ENCODE assay signal across 8 cellular contexts in the genomic region with DNA sequence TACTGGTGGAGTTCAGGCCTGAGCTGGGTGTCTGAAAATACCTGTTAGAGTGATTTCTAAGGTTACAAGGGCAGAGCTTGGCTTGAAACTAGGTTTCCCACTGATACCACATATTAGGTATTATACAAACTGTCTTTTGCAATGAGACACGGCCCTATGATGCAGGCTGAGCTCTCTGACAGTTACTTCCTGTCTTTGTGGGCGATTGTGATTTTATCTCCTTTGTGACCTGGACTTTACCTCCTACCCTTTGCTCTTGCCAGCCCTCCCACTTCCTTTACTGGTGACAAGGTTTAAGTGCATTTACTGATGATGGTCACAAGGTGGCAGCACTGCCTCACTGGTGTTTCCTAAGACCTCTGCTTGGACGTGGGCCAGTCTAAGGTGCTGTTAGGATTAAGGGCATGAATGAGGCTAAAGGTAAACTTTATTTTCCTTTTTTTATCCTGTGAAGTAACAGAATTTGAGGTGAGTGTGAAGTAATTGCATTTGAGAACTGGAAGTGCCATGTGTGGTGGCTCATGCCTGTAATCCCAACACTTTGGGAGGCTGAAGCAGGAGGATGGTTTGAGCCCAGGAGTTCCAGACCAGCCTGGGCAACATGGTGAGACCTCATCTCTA. TPM values are rescaled to one million over a fixed set of nuclear protein-coding genes. Genes with fewer than 3 reads are reported as not detected.
DNase-seq lines count a peak whose midpoint lies in the region; ATAC-seq, FAIRE-seq and TF ChIP-seq lines count a peak whose summit lies in the region.

No MANE protein-coding gene starts in this region.

- H3K4me1 ChIP-seq in breast epithelium: peaks cover 5 to 8% of the 10 kb centered on the region in 2 donors

- peak; percentile 69 for ATAC-seq in HG02885 (IDR thresholded peaks at IDR 0.05; ENCODE audit: poor library complexity, unreplicated experiment)

- H3K9me3 ChIP-seq in breast epithelium: no peaks in the 10 kb centered on the region

- no peaks in the 10 kb centered on the region for H3K27me3 ChIP-seq in breast epithelium

- TF ChIP-seq CTCF in GM12864 (IDR thresholded peaks at IDR 0.05; ENCODE audit: low read depth, low read length, missing control alignments): peak; percentile 79
- TF ChIP-seq CTCF in VCaP (conservative IDR thresholded peaks at IDR 0.05): peak; percentile 96
- peak; percentile 71 to 98 (median 93) for TF ChIP-seq CTCF in breast epithelium (IDR thresholded peaks at IDR 0.05)

- H3K36me3 ChIP-seq in breast epithelium: no peaks in the 10 kb centered on the region

- H3K27ac ChIP-seq in VCaP: peak overlapping the region; percentile 62
- H3K27ac ChIP-seq in breast epithelium: peak overlapping the region; percentile 76 to 87

- FAIRE-seq in islet of Langerhans (lab: Jason Lieb, UNC): peak; percentile 90

- intact Hi-C loops in breast epithelium (cut with DNase I; ENCODE audit: low total_unique reads): loop anchor here (10.0 kb wide), 1 partner anchor 74 kb away; the partner anchor contains the start of gene CEACAM1

- peak; percentile 87 for DNase-seq in GM12864 (ENCODE audit: low read depth)
- DNase-seq in NCI-H2107 treated with DMSO at 0.1 percent for 48 hours (lab: John Stamatoyannopoulos, UW; ENCODE audit: unreplicated experiment): peak; percentile 54
- DNase-seq in breast epithelium (ENCODE audit: low spot score in 2 of 2): peak; percentile 85 to 88
- DNase-seq in stimulated activated CD4-positive, alpha-beta T cell treated with anti-CD3 and anti-CD28 coated beads, Interleukin-15, amount 100 ng/mL, for 48 hours (ENCODE audit: low read depth in 2 of 2): peak; percentile 59 to 61
- no peak for DNase-seq in foreskin melanocyte

- H3K4me3 ChIP-seq in GM12864 (ENCODE audit: low read depth, low read length): no peak overlapping the region
- no peak overlapping the region for H3K4me3 ChIP-seq in breast epithelium

- TF ChIP-seq POLR2A in breast epithelium (IDR thresholded peaks at IDR 0.05): no peak

RNA-seq across cellular contexts. Expression of gene CXCL17, which starts 7.7 kb away (rescaled TPM):
- 1 to 10 TPM in 2 of 3 donors, not detected in 1; 2.2 to 2.9 TPM for total RNA-seq in breast epithelium

RNA-seq across cellular contexts. Expression of gene LIPE, which starts 23.2 kb away (rescaled TPM):
- total RNA-seq in breast epithelium: 1,000 to 10,000 TPM in 1 of 3 donors, 100 to 1,000 TPM in 2; 152 to 1,550 (median 380) TPM
